In genomic region chr14:95353007-95353406, GRCh38 we compare ENCODE assay signal across 11 cellular contexts.
"Had no signal": no experiment of that assay in that cellular context is flagged by ENCODE, and none has a peak within 500 bp of the region (broad histone marks: within the 10 kb centered on the region; RNA-seq: fewer than 3 reads in every experiment).

No MANE protein-coding gene starts in this region.

- H3K27ac ChIP-seq: GM23248, KMS-11 had no signal

- DNase-seq: GM23248, GOT3, H7, Karpas-422, KBM-7 had no signal

- H3K36me3 Mint-ChIP-seq: IgD-negative memory B cell had no signal

- H3K36me3 ChIP-seq: HAP-1 had no signal

- H3K4me1 ChIP-seq: HAP-1 had no signal

- ATAC-seq: HCT116, HepG2 had no signal

- H3K4me3 ChIP-seq: GM23248, HAP-1 had no signal

- FAIRE-seq: HepG2, HTR-8/SVneo had no signal

- H3K4me2 ChIP-seq: KMS-11 had no signal

- H3K9me3 ChIP-seq: HAP-1 had no signal

- H3K27ac Mint-ChIP-seq: IgD-negative memory B cell had no signal
